8 cellular contexts compared by ENCODE assay signal in the genomic region with DNA sequence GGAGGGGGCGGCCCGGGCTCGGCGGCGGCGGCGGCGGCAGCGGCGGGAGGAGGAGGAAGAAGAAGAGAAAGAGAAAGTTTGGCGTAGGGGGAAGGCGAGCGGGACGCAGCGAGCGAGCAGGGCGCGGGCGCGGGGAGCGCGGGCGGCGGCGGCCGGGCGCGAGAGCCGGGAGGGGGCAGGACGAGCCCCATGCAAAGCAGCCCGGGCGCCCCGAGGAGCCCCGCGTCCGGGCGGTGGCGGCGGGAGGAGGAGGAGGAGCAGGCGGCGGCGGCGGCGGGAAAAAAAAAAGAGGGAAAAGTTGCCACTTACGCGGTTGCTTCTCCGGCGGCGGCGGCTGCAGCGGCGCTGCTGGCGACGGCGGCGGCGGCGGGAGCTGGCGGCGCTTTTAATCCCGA. TPM values are rescaled to one million over a fixed set of nuclear protein-coding genes. Genes with fewer than 3 reads are reported as not detected.
A peak's percentile ranks its signal among the peaks of the same experiment; 100 is the strongest.
DNase-seq lines count a peak whose midpoint lies in the region; ATAC-seq and TF ChIP-seq lines count a peak whose summit lies in the region.

No MANE protein-coding gene starts in this region.

- H3K4me3 Mint-ChIP-seq in dendritic cell treated with granulocyte-macrophage colony-stimulating factor and Interleukin-4, amounts not matched to agents 40 ng/mL and 50 ng/mL, for 4 days = peak overlapping the region; percentile 90

- peaks cover 40% of the 10 kb centered on the region for H3K27me3 Mint-ChIP-seq in dendritic cell treated with granulocyte-macrophage colony-stimulating factor and Interleukin-4, amounts not matched to agents 40 ng/mL and 50 ng/mL, for 4 days

- in situ Hi-C loops in Panc1 (cut with HindIII; ENCODE audit: low pct_unique_long_range_greater_than_20kb, low sequenced_read_pairs) = no loop called here

- peaks cover 22% of the 10 kb centered on the region for H3K36me3 Mint-ChIP-seq in dendritic cell treated with granulocyte-macrophage colony-stimulating factor and Interleukin-4, amounts not matched to agents 40 ng/mL and 50 ng/mL, for 4 days (ENCODE audit: low read depth)

- no peaks in the 10 kb centered on the region for H3K9me3 Mint-ChIP-seq in dendritic cell treated with granulocyte-macrophage colony-stimulating factor and Interleukin-4, amounts not matched to agents 40 ng/mL and 50 ng/mL, for 4 days

- BruUV-seq in Panc1 (replicated peaks; lab: Mats Ljungman, UMichigan) = no TSS peak

- H3K4me1 Mint-ChIP-seq in dendritic cell treated with granulocyte-macrophage colony-stimulating factor and Interleukin-4, amounts not matched to agents 40 ng/mL and 50 ng/mL, for 4 days (ENCODE audit: low read depth) = peaks cover 57% of the 10 kb centered on the region

- DNase-seq in BE2C (peak; percentile 54), Panc1 (ENCODE audit: low read depth, low spot score) (no peak), NCI-H2029 treated with DMSO at 0.1 percent for 48 hours (lab: John Stamatoyannopoulos, UW) (no peak), SW480 (ENCODE audit: low spot score) (no peak)

- H3K9me3 ChIP-seq in BE2C (no peaks in the 10 kb centered on the region), Panc1 (ENCODE audit: control insufficient read depth, insufficient read depth, low read depth, low read length) (no peaks in the 10 kb centered on the region), mononuclear cell (ENCODE audit: low read depth, low read length) (no peaks in the 10 kb centered on the region)

- TF ChIP-seq CTCF in BE2C (IDR thresholded peaks at IDR 0.05; ENCODE audit: low read depth, low read length) (no peak), Panc1 (IDR thresholded peaks at IDR 0.05) (no peak)

- H3K27ac Mint-ChIP-seq in dendritic cell treated with granulocyte-macrophage colony-stimulating factor and Interleukin-4, amounts not matched to agents 40 ng/mL and 50 ng/mL, for 4 days = peak overlapping the region; percentile 92

- CTCF ChIA-PET in Panc1 (lab: Charles Lee) = no interaction called here

- H3K36me3 ChIP-seq in BE2C (no peaks in the 10 kb centered on the region), Panc1 (ENCODE audit: control insufficient read depth, insufficient read depth, low read length) (no peaks in the 10 kb centered on the region)

- H3K27ac ChIP-seq in Panc1 (ENCODE audit: low read length) = no peak overlapping the region

- peak; percentile 83 for ATAC-seq in GM18867 (IDR thresholded peaks at IDR 0.05; ENCODE audit: unreplicated experiment)
- ATAC-seq in HG02938 (IDR thresholded peaks at IDR 0.05; ENCODE audit: unreplicated experiment) = peak; percentile 63
- peak; percentile 57; the same call in 1 of the 2 replicates for ATAC-seq in Panc1

- POLR2A ChIA-PET in Panc1 (lab: Charles Lee) = interaction anchor here (0.6 kb wide), 1 partner anchor 18 kb away, joined by 3 read pairs; no protein-coding TSS in a partner anchor

- H3K27me3 ChIP-seq in BE2C (no peaks in the 10 kb centered on the region), Panc1 (ENCODE audit: control insufficient read depth, insufficient read depth, low read length) (no peaks in the 10 kb centered on the region), mononuclear cell (ENCODE audit: insufficient read depth, low read length) (peaks cover 58% of the 10 kb centered on the region)

- intact Hi-C loops in Panc1 (cut with micrococcal nuclease; ENCODE audit: unreplicated experiment) = loop anchor here (10.0 kb wide), 1 partner anchor 553 kb away; no protein-coding TSS in a partner anchor
- intact Hi-C loops in dendritic cell treated with granulocyte-macrophage colony-stimulating factor and Interleukin-4, amounts not matched to agents 40 ng/mL and 50 ng/mL, for 4 days (cut with micrococcal nuclease) = loop anchor here (10.0 kb wide), 2 partner anchors 123 to 393 kb away; no protein-coding TSS in a partner anchor

- H3K4me3 ChIP-seq in BE2C (ENCODE audit: low read depth, low read length) = peak overlapping the region; percentile 67
- peak overlapping the region in 1 of 2 experiments; percentile 51; a peak in 3 of 4 replicates for H3K4me3 ChIP-seq in Panc1 (ENCODE audit: low read depth in 2 of 2, low read length in 2 of 2)
- peak overlapping the region; percentile 53 for H3K4me3 ChIP-seq in mononuclear cell (ENCODE audit: low read length)

- H3K4me1 ChIP-seq in BE2C (peaks cover 10% of the 10 kb centered on the region), Panc1 (ENCODE audit: control insufficient read depth, insufficient read depth, low read length) (peaks cover 14% of the 10 kb centered on the region), mononuclear cell (ENCODE audit: insufficient read depth, low read length) (peaks cover 58% of the 10 kb centered on the region)

RNA-seq across cellular contexts. Expression of a gene that starts 10.3 kb away (rescaled TPM):
- polyA plus RNA-seq in BE2C (2012; ENCODE audit: insufficient read depth, insufficient read length, low read depth) = 14.5 TPM
- total RNA-seq in Panc1 (2021; ENCODE audit: unreplicated experiment) (7.1 TPM), mononuclear cell (2.6 TPM)
- polyA plus RNA-seq in Panc1 (2012; ENCODE audit: insufficient read length) = 3.0 TPM
